Comparison of ENCODE assay signal across 16 cellular contexts in genomic region chr3:50375200-50375931, GRCh38. TPM values are rescaled to one million over a fixed set of nuclear protein-coding genes. Genes with fewer than 3 reads are reported as not detected.
DNase-seq lines count a peak whose midpoint lies in the region; ATAC-seq, FAIRE-seq and TF ChIP-seq lines count a peak whose summit lies in the region.
"Had no signal": no experiment of that assay in that cellular context is flagged by ENCODE, and none has a peak within 500 bp of the region (broad histone marks: within the 10 kb centered on the region; RNA-seq: fewer than 3 reads in every experiment).

No MANE protein-coding gene starts in this region.

- FAIRE-seq in kidney (lab: Jason Lieb, UNC), result no peak
- FAIRE-seq: TTC549 had no signal

- ATAC-seq in DND-41 (ENCODE audit: insufficient read depth, low read depth), result no peak
- ATAC-seq: mucosa of descending colon had no signal

- H3K9me3 ChIP-seq in DND-41 (ENCODE audit: insufficient read depth, low read length, severe bottlenecking) (no peaks in the 10 kb centered on the region), kidney (ENCODE audit: control insufficient read depth in 1 of 2, low read length in 2 of 2) (no peaks in the 10 kb centered on the region)
- H3K9me3 ChIP-seq: mucosa of descending colon, psoas muscle, vagina had no signal

- intact Hi-C loops in kidney (cut with DNase I), result no loop called here

- H4K20me1 ChIP-seq in DND-41 (ENCODE audit: insufficient read depth, low read length), result no peaks in the 10 kb centered on the region; the same call in 1 of the 2 replicates

- no peaks in the 10 kb centered on the region for H3K79me2 ChIP-seq in DND-41 (ENCODE audit: insufficient read depth, low read length)

- no peak overlapping the region for H3K4me2 ChIP-seq in DND-41 (ENCODE audit: insufficient read depth, low read length)

- TF ChIP-seq CTCF in 22Rv1 (IDR thresholded peaks at IDR 0.05), result peak; percentile 9; the same call in 1 of the 2 replicates
- TF ChIP-seq CTCF in DND-41 (IDR thresholded peaks at IDR 0.05; ENCODE audit: borderline replicate concordance, extremely low read depth, low read length, poor library complexity, severe bottlenecking), result peak; percentile 25
- TF ChIP-seq CTCF in NB4 (IDR thresholded peaks at IDR 0.05; ENCODE audit: low read depth, low read length), result peak; percentile 40
- TF ChIP-seq CTCF in choroid plexus epithelial cell (conservative IDR thresholded peaks at IDR 0.05; ENCODE audit: low read depth, low read length), result peak; percentile 10
- TF ChIP-seq CTCF in kidney (IDR thresholded peaks at IDR 0.05; ENCODE audit: borderline replicate concordance, extremely low read depth, insufficient read depth), result no peak

- no peak for TF ChIP-seq POLR2A in NB4 (IDR thresholded peaks at IDR 0.05; ENCODE audit: extremely low read depth, insufficient read length)

- H3K4me1 ChIP-seq in DND-41 (ENCODE audit: insufficient read depth, low read length) (0 out of 2 replicates have a peak, but pooled peaks cover 2% of the 10 kb centered on the region), kidney (ENCODE audit: control insufficient read depth in 1 of 2, insufficient read depth in 1 of 2, low read depth in 1 of 2, low read length in 2 of 2) (peaks cover 0 to 6% of the 10 kb centered on the region in 2 donors)
- H3K4me1 ChIP-seq: psoas muscle, vagina had no signal

- H3K27ac ChIP-seq in 22Rv1 (no peak overlapping the region), DND-41 (ENCODE audit: low read length) (no peak overlapping the region), kidney (ENCODE audit: low read depth in 2 of 2, low read length in 2 of 2) (no peak overlapping the region)
- H3K27ac ChIP-seq: psoas muscle, vagina had no signal

- no peak overlapping the region for H3K4me3 ChIP-seq in DND-41 (ENCODE audit: low read depth in 1 of 2, low read length in 2 of 2)
- no peak overlapping the region for H3K4me3 ChIP-seq in NB4 (ENCODE audit: low read depth, low read length)
- H3K4me3 ChIP-seq in choroid plexus epithelial cell (ENCODE audit: low read depth, low read length), result no peak overlapping the region
- H3K4me3 ChIP-seq in kidney (ENCODE audit: low read length in 2 of 2), result no peak overlapping the region
- H3K4me3 ChIP-seq: mucosa of descending colon, psoas muscle, vagina had no signal

- no peaks in the 10 kb centered on the region for H3K36me3 ChIP-seq in DND-41 (ENCODE audit: insufficient read depth, low read length)
- H3K36me3 ChIP-seq in kidney (ENCODE audit: control insufficient read depth in 1 of 2, insufficient read depth in 2 of 2, low read length in 2 of 2), result no peaks in the 10 kb centered on the region
- H3K36me3 ChIP-seq: vagina had no signal

- H2AFZ ChIP-seq in DND-41 (ENCODE audit: low read depth, low read length), result no peak overlapping the region

- H3K9ac ChIP-seq in DND-41 (ENCODE audit: low read depth, low read length), result no peak overlapping the region
- no peak overlapping the region for H3K9ac ChIP-seq in kidney (ENCODE audit: low read length in 2 of 2)

- no peaks in the 10 kb centered on the region for H3K27me3 ChIP-seq in DND-41 (ENCODE audit: insufficient read depth, low read length, poor library complexity)
- H3K27me3 ChIP-seq: vagina had no signal

- DNase-seq in DND-41 (no peak), NB4 (ENCODE audit: low read depth) (peak; percentile 26), choroid plexus epithelial cell (ENCODE audit: low read depth) (no peak), kidney (no peak), COR-L47 (lab: John Stamatoyannopoulos, UW) (no peak), NCI-H1436 treated with DMSO at 0.1 percent for 48 hours (lab: John Stamatoyannopoulos, UW) (no peak), NCI-H2227 (lab: John Stamatoyannopoulos, UW; ENCODE audit: unreplicated experiment) (no peak)
- DNase-seq: immature natural killer cell; mucosa of descending colon; NCI-H1092; NCI-H446 treated with DMSO at 0.1 percent for 48 hours; psoas muscle; stimulated activated CD4-positive, alpha-beta T cell treated with anti-CD3 and anti-CD28 coated beads, Interleukin-2, amount 100 ng/mL, for 24 hours had no signal

RNA-seq across cellular contexts. Expression of gene TMEM115, which starts 16.0 kb away (rescaled TPM):
- 40.1 TPM for total RNA-seq in kidney
- polyA plus RNA-seq in kidney (ENCODE audit: insufficient read depth, low read depth, low replicate concordance), result 54.0 TPM

RNA-seq across cellular contexts. Expression of gene CYB561D2, which starts 24.7 kb away (rescaled TPM):
- total RNA-seq in kidney, result 28.5 TPM
- 38.8 TPM for polyA plus RNA-seq in kidney (ENCODE audit: insufficient read depth, low read depth, low replicate concordance)

RNA-seq across cellular contexts. Expression of gene NPRL2, which starts 24.8 kb away (rescaled TPM):
- total RNA-seq in kidney, result 23.5 TPM
- polyA plus RNA-seq in kidney (ENCODE audit: insufficient read depth, low read depth, low replicate concordance), result 39.8 TPM

RNA-seq across cellular contexts. Expression of gene ZMYND10, which starts 29.8 kb away (rescaled TPM):
- total RNA-seq in kidney, result 14.2 TPM
- 10.0 TPM for polyA plus RNA-seq in kidney (ENCODE audit: insufficient read depth, low read depth, low replicate concordance)

RNA-seq across cellular contexts. Expression of gene RASSF1, which starts 34.7 kb away (rescaled TPM):
- 28.9 TPM for total RNA-seq in kidney
- 19.1 TPM for polyA plus RNA-seq in kidney (ENCODE audit: insufficient read depth, low read depth, low replicate concordance)
